8 cellular contexts compared by ENCODE assay signal in genomic region chr1:10032590-10033358, GRCh38.
DNase-seq lines count a peak whose midpoint lies in the region; ATAC-seq lines count a peak whose summit lies in the region.

Gene UBE4B, plus strand, starts transcription at chr1:10032958. Its CDS starts 713 bp downstream, at chr1:10033671.

- H3K9ac ChIP-seq in BLaER1 = peak within 1 kb of the TSS; percentile 91

- DNase-seq in GM19240 (ENCODE audit: insufficient read length, low spot score) = peak; percentile 95
- peak; percentile 87 for DNase-seq in NCI-H524 treated with DMSO at 0.1 percent for 48 hours (lab: John Stamatoyannopoulos, UW)
- DNase-seq in activated CD4-positive, alpha-beta T cell treated with anti-CD3 and anti-CD28 coated beads for 4 hours = peak; percentile 97 to 98
- DNase-seq in stimulated activated CD4-positive, alpha-beta T cell treated with anti-CD3 and anti-CD28 coated beads, Interleukin-1b, Interleukin-23, amount 100 ng/mL, for 4 hours (ENCODE audit: low read depth in 2 of 2) = peak; percentile 96 to 98

- peaks cover 11% of the 10 kb centered on the region for H3K36me3 ChIP-seq in BLaER1

- peak within 1 kb of the TSS; percentile 96 for H3K4me2 ChIP-seq in BLaER1

- no peaks in the 10 kb centered on the region for H3K27me3 ChIP-seq in BLaER1
- no peaks in the 10 kb centered on the region for H3K27me3 ChIP-seq in layer of hippocampus (ENCODE audit: control insufficient read depth, insufficient read depth, low read length)

- peaks cover 13% of the 10 kb centered on the region for H4K20me1 ChIP-seq in BLaER1

- H3K4me3 ChIP-seq in BLaER1 = peak within 1 kb of the TSS; percentile 90

- H3K27ac ChIP-seq in BLaER1 (peak within 1 kb of the TSS; percentile 85), cingulate gyrus (ENCODE audit: low read depth, low read length) (peak within 1 kb of the TSS; percentile 96), layer of hippocampus (ENCODE audit: low read depth, low read length) (peak within 1 kb of the TSS; percentile 97)

- H3K4me1 ChIP-seq in BLaER1 = peaks cover 23% of the 10 kb centered on the region

- peak; percentile 93 for ATAC-seq in HG03460 (IDR thresholded peaks at IDR 0.05; ENCODE audit: unreplicated experiment)

- no peaks in the 10 kb centered on the region for H3K9me3 ChIP-seq in BLaER1

Comparison
In these comparisons a context has a peak if more than half of its experiments do, and no peak if none do; other contexts are left out.
1. Peak in every context shown above with its lines: DNase-seq, ATAC-seq, H3K4me3 ChIP-seq and H3K27ac ChIP-seq.